In genomic region chr2:73913414-73914054, GRCh38 we compare ENCODE assay signal across 15 cellular contexts. TPM values are rescaled to one million over a fixed set of nuclear protein-coding genes. Genes with fewer than 3 reads are reported as not detected.
DNase-seq lines count a peak whose midpoint lies in the region; ATAC-seq and TF ChIP-seq lines count a peak whose summit lies in the region.
"Had no signal": no experiment of that assay in that cellular context is flagged by ENCODE, and none has a peak within 500 bp of the region (broad histone marks: within the 10 kb centered on the region; RNA-seq: fewer than 3 reads in every experiment).

No MANE protein-coding gene starts in this region.

- TF ChIP-seq CTCF in sigmoid colon (IDR thresholded peaks at IDR 0.05) = no peak

- no peaks in the 10 kb centered on the region for H3K27me3 ChIP-seq in muscle layer of colon (ENCODE audit: control insufficient read depth in 1 of 2, insufficient read depth in 2 of 2, low read length in 2 of 2)
- no peaks in the 10 kb centered on the region for H3K27me3 ChIP-seq in sigmoid colon
- H3K27me3 ChIP-seq: BLaER1 treated with 17β-estradiol and CSF1 and Interleukin-3, amounts not matched to agents 10 nM and 100 nM had no signal

- H3K27ac ChIP-seq in muscle layer of colon (ENCODE audit: low read depth, low read length) (peak overlapping the region; percentile 72), sigmoid colon (peak overlapping the region; percentile 57 to 99 (median 80))
- H3K27ac ChIP-seq: 22Rv1; BLaER1 treated with 17β-estradiol and CSF1 and Interleukin-3, amounts not matched to agents 10 nM and 100 nM had no signal

- H3K9ac ChIP-seq in muscle layer of colon (ENCODE audit: low read length) = no peak overlapping the region
- H3K9ac ChIP-seq: BLaER1 treated with 17β-estradiol and CSF1 and Interleukin-3, amounts not matched to agents 10 nM and 100 nM had no signal

- no peaks in the 10 kb centered on the region for H3K9me3 ChIP-seq in muscle layer of colon (ENCODE audit: low read length)
- no peaks in the 10 kb centered on the region for H3K9me3 ChIP-seq in sigmoid colon

- no peak for TF ChIP-seq POLR2A in sigmoid colon (IDR thresholded peaks at IDR 0.05)

- H3K4me3 ChIP-seq in muscle layer of colon (ENCODE audit: low read depth in 1 of 2, low read length in 2 of 2) (no peak overlapping the region), sigmoid colon (no peak overlapping the region)
- H3K4me3 ChIP-seq: BLaER1 treated with 17β-estradiol and CSF1 and Interleukin-3, amounts not matched to agents 10 nM and 100 nM; GM23338 had no signal

- TF ChIP-seq EP300 in sigmoid colon (IDR thresholded peaks at IDR 0.05) = no peak

- WGBS in sigmoid colon, 2 donors = 95 to 97% methylated on average over 8 of the region's 8 CpGs

- peaks cover 85% of the 10 kb centered on the region for H3K36me3 ChIP-seq in muscle layer of colon (ENCODE audit: insufficient read depth, low read length)
- H3K36me3 ChIP-seq in sigmoid colon = peaks cover 64 to 95% (median 76%) of the 10 kb centered on the region in 4 donors
- H3K36me3 ChIP-seq: BLaER1 treated with 17β-estradiol and CSF1 and Interleukin-3, amounts not matched to agents 10 nM and 100 nM had no signal

- H3K4me1 ChIP-seq in muscle layer of colon (ENCODE audit: insufficient read depth, low read length) (no peaks in the 10 kb centered on the region), sigmoid colon (peaks cover 0 to 8% (median 2%) of the 10 kb centered on the region in 4 donors)

- peak; percentile 30 for DNase-seq in activated CD8-positive, alpha-beta memory T cell treated with anti-CD3 and anti-CD28 coated beads, Interleukin-2, amount 50 U/mL, for 48 hours
- no peak for DNase-seq in activated CD8-positive, alpha-beta memory T cell treated with anti-CD3 and anti-CD28 coated beads, Interleukin-2, amount 50 U/mL, for 4 hours
- DNase-seq in sigmoid colon (peak; percentile 68), head of caudate nucleus (no peak), NCI-H524 treated with DMSO at 0.1 percent for 48 hours (lab: John Stamatoyannopoulos, UW) (no peak), NOMO-1 treated with DMSO at 0.1 percent for 48 hours (lab: John Stamatoyannopoulos, UW; ENCODE audit: unreplicated experiment) (no peak)
- DNase-seq: CD4-positive, CD25-positive, alpha-beta regulatory T cell; DMS53; GF-D8; H9 had no signal

- intact Hi-C loops in sigmoid colon (cut with DNase I) (no loop called here), head of caudate nucleus (cut with DNase I) (no loop called here)

- no peak for ATAC-seq in GM21737 (IDR thresholded peaks at IDR 0.05; ENCODE audit: unreplicated experiment)
- ATAC-seq: GM23338 had no signal

RNA-seq across cellular contexts. Expression of gene DGUOK, which starts 13.1 kb away (rescaled TPM):
- total RNA-seq in sigmoid colon = 10 to 100 TPM; 31.6 to 48.1 (median 39.3) TPM
- polyA plus RNA-seq in sigmoid colon = 100 to 1,000 TPM in 1 of 3 donors, 10 to 100 TPM in 2; 89.3 to 132 (median 96.7) TPM

RNA-seq across cellular contexts. Expression of gene ACTG2, which starts 20.7 kb away (rescaled TPM):
- over 10,000 TPM in 1 of 4 donors, 1,000 to 10,000 TPM in 3; 3,612 to 10,290 (median 5,643) TPM for total RNA-seq in sigmoid colon
- polyA plus RNA-seq in sigmoid colon = 100 to 1,000 TPM in 2 of 3 donors, 10 to 100 TPM in 1; 16.9 to 441 (median 104) TPM

Comparison
In these comparisons a context has a peak if more than half of its experiments do, and no peak if none do; other contexts are left out.
1. DNase-seq: peak in activated CD8-positive, alpha-beta memory T cell treated with anti-CD3 and anti-CD28 coated beads, Interleukin-2, amount 50 U/mL, for 48 hours (single experiment) and sigmoid colon (single experiment); none in activated CD8-positive, alpha-beta memory T cell treated with anti-CD3 and anti-CD28 coated beads, Interleukin-2, amount 50 U/mL, for 4 hours (single experiment), head of caudate nucleus (0 of 42), NCI-H524 treated with DMSO at 0.1 percent for 48 hours (single experiment) and NOMO-1 treated with DMSO at 0.1 percent for 48 hours (single experiment).